1 cellular context compared by ENCODE assay signal in the genomic region with DNA sequence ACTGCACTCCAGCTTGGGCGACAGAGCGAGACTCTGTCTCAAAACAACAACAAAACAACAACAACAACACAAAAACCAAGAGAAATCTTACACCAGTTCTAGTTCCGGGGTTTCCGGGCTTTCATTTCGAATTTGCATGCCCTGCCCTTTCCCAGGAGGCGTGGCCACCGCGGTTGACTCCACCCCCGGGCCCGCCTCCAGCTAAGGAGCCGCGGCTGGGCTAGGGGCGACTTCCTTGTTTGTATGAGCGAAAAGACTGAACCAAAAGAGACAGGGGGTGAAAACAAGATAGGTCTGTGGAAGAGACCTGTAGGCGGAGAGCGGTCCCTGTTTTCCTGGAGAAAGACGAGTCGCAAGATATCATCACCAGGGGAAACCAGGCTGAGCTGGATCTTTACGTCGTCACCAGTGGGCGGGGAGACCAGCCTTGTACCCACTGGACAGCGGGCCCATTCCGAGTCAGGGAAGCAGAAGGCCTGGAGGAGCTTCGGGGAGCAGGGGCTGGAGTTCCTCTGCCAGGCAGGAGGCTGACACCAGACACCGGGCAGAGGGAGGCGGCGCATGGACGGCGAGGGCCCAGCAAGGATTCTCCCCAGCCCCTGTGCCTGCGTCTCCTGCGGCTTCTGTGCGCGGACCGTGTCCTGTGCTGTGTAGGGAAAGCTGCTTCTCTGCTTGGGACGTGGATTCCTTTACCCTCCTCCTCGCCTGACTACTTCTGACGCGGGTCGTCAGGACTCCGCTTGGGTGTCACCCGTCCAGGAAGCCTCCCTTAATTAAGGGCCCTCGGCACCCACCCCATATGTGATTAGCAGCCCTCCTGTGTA.
TF ChIP-seq lines count a peak whose summit lies in the region.

No MANE protein-coding gene starts in this region.

TF ChIP-seq in HepG2, 621 proteins besides CTCF, POLR2A, EP300 and RAD21 (continued from another document and continues in another):
- TF ChIP-seq, protein P1, sequence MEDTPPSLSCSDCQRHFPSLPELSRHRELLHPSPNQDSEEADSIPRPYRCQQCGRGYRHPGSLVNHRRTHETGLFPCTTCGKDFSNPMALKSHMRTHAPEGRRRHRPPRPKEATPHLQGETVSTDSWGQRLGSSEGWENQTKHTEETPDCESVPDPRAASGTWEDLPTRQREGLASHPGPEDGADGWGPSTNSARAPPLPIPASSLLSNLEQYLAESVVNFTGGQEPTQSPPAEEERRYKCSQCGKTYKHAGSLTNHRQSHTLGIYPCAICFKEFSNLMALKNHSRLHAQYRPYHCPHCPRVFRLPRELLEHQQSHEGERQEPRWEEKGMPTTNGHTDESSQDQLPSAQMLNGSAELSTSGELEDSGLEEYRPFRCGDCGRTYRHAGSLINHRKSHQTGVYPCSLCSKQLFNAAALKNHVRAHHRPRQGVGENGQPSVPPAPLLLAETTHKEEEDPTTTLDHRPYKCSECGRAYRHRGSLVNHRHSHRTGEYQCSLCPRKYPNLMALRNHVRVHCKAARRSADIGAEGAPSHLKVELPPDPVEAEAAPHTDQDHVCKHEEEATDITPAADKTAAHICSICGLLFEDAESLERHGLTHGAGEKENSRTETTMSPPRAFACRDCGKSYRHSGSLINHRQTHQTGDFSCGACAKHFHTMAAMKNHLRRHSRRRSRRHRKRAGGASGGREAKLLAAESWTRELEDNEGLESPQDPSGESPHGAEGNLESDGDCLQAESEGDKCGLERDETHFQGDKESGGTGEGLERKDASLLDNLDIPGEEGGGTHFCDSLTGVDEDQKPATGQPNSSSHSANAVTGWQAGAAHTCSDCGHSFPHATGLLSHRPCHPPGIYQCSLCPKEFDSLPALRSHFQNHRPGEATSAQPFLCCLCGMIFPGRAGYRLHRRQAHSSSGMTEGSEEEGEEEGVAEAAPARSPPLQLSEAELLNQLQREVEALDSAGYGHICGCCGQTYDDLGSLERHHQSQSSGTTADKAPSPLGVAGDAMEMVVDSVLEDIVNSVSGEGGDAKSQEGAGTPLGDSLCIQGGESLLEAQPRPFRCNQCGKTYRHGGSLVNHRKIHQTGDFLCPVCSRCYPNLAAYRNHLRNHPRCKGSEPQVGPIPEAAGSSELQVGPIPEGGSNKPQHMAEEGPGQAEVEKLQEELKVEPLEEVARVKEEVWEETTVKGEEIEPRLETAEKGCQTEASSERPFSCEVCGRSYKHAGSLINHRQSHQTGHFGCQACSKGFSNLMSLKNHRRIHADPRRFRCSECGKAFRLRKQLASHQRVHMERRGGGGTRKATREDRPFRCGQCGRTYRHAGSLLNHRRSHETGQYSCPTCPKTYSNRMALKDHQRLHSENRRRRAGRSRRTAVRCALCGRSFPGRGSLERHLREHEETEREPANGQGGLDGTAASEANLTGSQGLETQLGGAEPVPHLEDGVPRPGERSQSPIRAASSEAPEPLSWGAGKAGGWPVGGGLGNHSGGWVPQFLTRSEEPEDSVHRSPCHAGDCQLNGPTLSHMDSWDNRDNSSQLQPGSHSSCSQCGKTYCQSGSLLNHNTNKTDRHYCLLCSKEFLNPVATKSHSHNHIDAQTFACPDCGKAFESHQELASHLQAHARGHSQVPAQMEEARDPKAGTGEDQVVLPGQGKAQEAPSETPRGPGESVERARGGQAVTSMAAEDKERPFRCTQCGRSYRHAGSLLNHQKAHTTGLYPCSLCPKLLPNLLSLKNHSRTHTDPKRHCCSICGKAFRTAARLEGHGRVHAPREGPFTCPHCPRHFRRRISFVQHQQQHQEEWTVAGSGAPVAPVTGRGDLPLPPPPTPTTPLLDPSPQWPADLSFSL (CRISPR knock-in tag; IDR thresholded peaks at IDR 0.05) = no peak
- TF ChIP-seq HNRNPLL (IDR thresholded peaks at IDR 0.05; ENCODE audit: low read depth, low read length, poor library complexity, severe bottlenecking) (no peak), TEF (CRISPR knock-in tag; IDR thresholded peaks at IDR 0.05) (no peak), DMAP1 (CRISPR knock-in tag; IDR thresholded peaks at IDR 0.05) (no peak; the same call in 1 of the 2 replicates), SIN3B (IDR thresholded peaks at IDR 0.05; ENCODE audit: low read length) (no peak), STAG1 (CRISPR knock-in tag; IDR thresholded peaks at IDR 0.05) (peak; percentile 5; the same call in 1 of the 2 replicates), RNF219 (CRISPR knock-in tag; IDR thresholded peaks at IDR 0.05) (no peak), SP2 (CRISPR knock-in tag; IDR thresholded peaks at IDR 0.05) (peak; percentile 50; the same call in 1 of the 2 replicates), ZNF737 (CRISPR knock-in tag; IDR thresholded peaks at IDR 0.05; ENCODE audit: borderline replicate concordance) (no peak), CEBPB (IDR thresholded peaks at IDR 0.05; ENCODE audit: borderline replicate concordance, low read depth, low read length) (no peak), SAP130 (CRISPR knock-in tag; IDR thresholded peaks at IDR 0.05; ENCODE audit: low read depth) (peak; percentile 76), REXO4 (CRISPR knock-in tag; IDR thresholded peaks at IDR 0.05; ENCODE audit: borderline replicate concordance) (no peak), NFIC (IDR thresholded peaks at IDR 0.05; ENCODE audit: low read length) (no peak), BHLHE40 (IDR thresholded peaks at IDR 0.05; ENCODE audit: low read length) (peak; percentile 39; the same call in 1 of the 2 replicates), POLR2AphosphoS2 (IDR thresholded peaks at IDR 0.05; ENCODE audit: low read depth, low read length) (no peak), ZNF629 (CRISPR knock-in tag; conservative IDR thresholded peaks at IDR 0.05) (peak; percentile 78), RFX3 (CRISPR knock-in tag; IDR thresholded peaks at IDR 0.05) (no peak), TBP (CRISPR knock-in tag; IDR thresholded peaks at IDR 0.05) (no peak), ARID2 (CRISPR knock-in tag; IDR thresholded peaks at IDR 0.05; ENCODE audit: borderline replicate concordance) (peak; percentile 91; the same call in 1 of the 2 replicates), HOXD1 (CRISPR knock-in tag; IDR thresholded peaks at IDR 0.05) (no peak; the same call in 1 of the 2 replicates), ZNF44 (CRISPR knock-in tag; IDR thresholded peaks at IDR 0.05) (peak; percentile 56; the same call in 1 of the 2 replicates), ZNF609 (CRISPR knock-in tag; IDR thresholded peaks at IDR 0.05; ENCODE audit: borderline replicate concordance) (no peak; the same call in 1 of the 2 replicates), CEBPG (CRISPR knock-in tag; IDR thresholded peaks at IDR 0.05) (no peak), REST (IDR thresholded peaks at IDR 0.05; ENCODE audit: borderline replicate concordance in 1 of 2, low read depth in 1 of 2, low read length in 2 of 2) (peak in 1 of 2 experiments; percentile 75; a peak in 1 of 4 replicates)
- TF ChIP-seq, protein P2, sequence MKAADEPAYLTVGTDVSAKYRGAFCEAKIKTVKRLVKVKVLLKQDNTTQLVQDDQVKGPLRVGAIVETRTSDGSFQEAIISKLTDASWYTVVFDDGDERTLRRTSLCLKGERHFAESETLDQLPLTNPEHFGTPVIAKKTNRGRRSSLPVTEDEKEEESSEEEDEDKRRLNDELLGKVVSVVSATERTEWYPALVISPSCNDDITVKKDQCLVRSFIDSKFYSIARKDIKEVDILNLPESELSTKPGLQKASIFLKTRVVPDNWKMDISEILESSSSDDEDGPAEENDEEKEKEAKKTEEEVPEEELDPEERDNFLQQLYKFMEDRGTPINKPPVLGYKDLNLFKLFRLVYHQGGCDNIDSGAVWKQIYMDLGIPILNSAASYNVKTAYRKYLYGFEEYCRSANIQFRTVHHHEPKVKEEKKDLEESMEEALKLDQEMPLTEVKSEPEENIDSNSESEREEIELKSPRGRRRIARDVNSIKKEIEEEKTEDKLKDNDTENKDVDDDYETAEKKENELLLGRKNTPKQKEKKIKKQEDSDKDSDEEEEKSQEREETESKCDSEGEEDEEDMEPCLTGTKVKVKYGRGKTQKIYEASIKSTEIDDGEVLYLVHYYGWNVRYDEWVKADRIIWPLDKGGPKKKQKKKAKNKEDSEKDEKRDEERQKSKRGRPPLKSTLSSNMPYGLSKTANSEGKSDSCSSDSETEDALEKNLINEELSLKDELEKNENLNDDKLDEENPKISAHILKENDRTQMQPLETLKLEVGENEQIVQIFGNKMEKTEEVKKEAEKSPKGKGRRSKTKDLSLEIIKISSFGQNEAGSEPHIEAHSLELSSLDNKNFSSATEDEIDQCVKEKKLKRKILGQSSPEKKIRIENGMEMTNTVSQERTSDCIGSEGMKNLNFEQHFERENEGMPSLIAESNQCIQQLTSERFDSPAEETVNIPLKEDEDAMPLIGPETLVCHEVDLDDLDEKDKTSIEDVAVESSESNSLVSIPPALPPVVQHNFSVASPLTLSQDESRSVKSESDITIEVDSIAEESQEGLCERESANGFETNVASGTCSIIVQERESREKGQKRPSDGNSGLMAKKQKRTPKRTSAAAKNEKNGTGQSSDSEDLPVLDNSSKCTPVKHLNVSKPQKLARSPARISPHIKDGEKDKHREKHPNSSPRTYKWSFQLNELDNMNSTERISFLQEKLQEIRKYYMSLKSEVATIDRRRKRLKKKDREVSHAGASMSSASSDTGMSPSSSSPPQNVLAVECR (CRISPR knock-in tag; IDR thresholded peaks at IDR 0.05; ENCODE audit: borderline replicate concordance) = peak; percentile 75; the same call in 1 of the 2 replicates
- TF ChIP-seq, protein P3, sequence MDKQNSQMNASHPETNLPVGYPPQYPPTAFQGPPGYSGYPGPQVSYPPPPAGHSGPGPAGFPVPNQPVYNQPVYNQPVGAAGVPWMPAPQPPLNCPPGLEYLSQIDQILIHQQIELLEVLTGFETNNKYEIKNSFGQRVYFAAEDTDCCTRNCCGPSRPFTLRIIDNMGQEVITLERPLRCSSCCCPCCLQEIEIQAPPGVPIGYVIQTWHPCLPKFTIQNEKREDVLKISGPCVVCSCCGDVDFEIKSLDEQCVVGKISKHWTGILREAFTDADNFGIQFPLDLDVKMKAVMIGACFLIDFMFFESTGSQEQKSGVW (CRISPR knock-in tag; IDR thresholded peaks at IDR 0.05; ENCODE audit: borderline replicate concordance) = no peak
